Comparison of ENCODE assay signal across 18 cellular contexts in genomic region chr7:641269-641671, GRCh38.
A peak's percentile ranks its signal among the peaks of the same experiment; 100 is the strongest.
DNase-seq lines count a peak whose midpoint lies in the region; ATAC-seq, FAIRE-seq and TF ChIP-seq lines count a peak whose summit lies in the region.
"Had no signal": no experiment of that assay in that cellular context is flagged by ENCODE, and none has a peak within 500 bp of the region (broad histone marks: within the 10 kb centered on the region; RNA-seq: fewer than 3 reads in every experiment).

No MANE protein-coding gene starts in this region.

- TF ChIP-seq CTCF in WTC11 (IDR thresholded peaks at IDR 0.05) = no peak

- no peak overlapping the region for H2AFZ ChIP-seq in trophoblast cell (ENCODE audit: insufficient read depth, low read length, poor library complexity)

- no peak overlapping the region for H3K27ac ChIP-seq in trophoblast cell (ENCODE audit: low read depth, low read length)
- H3K27ac ChIP-seq: A549 had no signal

- no CpG with 5 or more reads among the region's 16 CpGs for WGBS in trophoblast cell (ENCODE audit: extremely low coverage, insufficient coverage, insufficient read length)

- no peak overlapping the region for H3K4ac ChIP-seq in trophoblast cell (ENCODE audit: low read depth, low read length)

- DNase-seq in NCI-H1436 (lab: John Stamatoyannopoulos, UW) (peak; percentile 9), NCI-H1436 treated with DMSO at 0.1 percent for 48 hours (lab: John Stamatoyannopoulos, UW) (no peak), NCI-H2171 treated with DMSO at 0.1 percent for 48 hours (lab: John Stamatoyannopoulos, UW) (peak; percentile 95), WTC11 (ENCODE audit: low spot score) (no peak), trophoblast cell (peak; percentile 16 to 64), NCI-H446 treated with DMSO at 0.1 percent for 48 hours (lab: John Stamatoyannopoulos, UW) (no peak), H54 (ENCODE audit: insufficient read length, low spot score) (no peak)
- DNase-seq: activated CD4-positive, alpha-beta T cell treated with anti-CD3 and anti-CD28 coated beads, Interleukin-2, amount 50 U/mL, for 48 hours; CD8-positive, alpha-beta T cell; effector CD4-positive, alpha-beta T cell; foreskin melanocyte; IMR-90; NCI-H1694; stimulated activated CD4-positive, alpha-beta T cell treated with anti-CD3 and anti-CD28 coated beads, Interleukin-12 subunit alpha, Interleukin-12 subunit beta, amount 100 ng/mL, for 4 hours had no signal

- POLR2A ChIA-PET in WTC11 (lab: Charles Lee) = interaction anchor here (0.9 kb wide), 1 partner anchor 25 kb away, joined by 4 read pairs; no protein-coding TSS in a partner anchor

- H2BK5ac ChIP-seq in trophoblast cell (ENCODE audit: low read depth, low read length, poor library complexity) = no peak overlapping the region

- H3K18ac ChIP-seq in trophoblast cell (ENCODE audit: low read length) = no peak overlapping the region

- no peak overlapping the region for H2AK5ac ChIP-seq in trophoblast cell (ENCODE audit: low read length)

- H3K36me3 Mint-ChIP-seq in WTC11 = peaks cover 4% of the 10 kb centered on the region

- no peak overlapping the region for H3K4me3 ChIP-seq in trophoblast cell (ENCODE audit: low read depth, low read length)
- H3K4me3 ChIP-seq: A549 had no signal

- no peaks in the 10 kb centered on the region for H3K4me1 ChIP-seq in trophoblast cell (ENCODE audit: control insufficient read depth in 1 of 2, insufficient read depth in 2 of 2, low read length in 2 of 2)

- no peak overlapping the region for H3K4me2 ChIP-seq in trophoblast cell (ENCODE audit: low read length)
- H3K4me2 ChIP-seq: A549 had no signal

- H3K14ac ChIP-seq in trophoblast cell (ENCODE audit: low read length) = no peak overlapping the region

- no peak for TF ChIP-seq POLR2A in H54 (IDR thresholded peaks at IDR 0.05; ENCODE audit: low read depth, low read length)

- CTCF ChIA-PET in WTC11 (lab: Charles Lee) = interaction anchor here (0.6 to 1.3 kb wide), 2 partner anchors 21 to 25 kb away, joined by 3 to 7 read pairs; no protein-coding TSS in a partner anchor

- no peak overlapping the region for H3K23ac ChIP-seq in trophoblast cell (ENCODE audit: low read length)

- H4K8ac ChIP-seq in trophoblast cell (ENCODE audit: low read depth, low read length) = no peak overlapping the region

- H4K12ac ChIP-seq in trophoblast cell (ENCODE audit: low read depth, low read length) = no peak overlapping the region

- H3K4me1 Mint-ChIP-seq in WTC11 = peaks cover 5% of the 10 kb centered on the region; the same call in 1 of the 2 replicates

- peaks cover 5% of the 10 kb centered on the region for H3K9me3 ChIP-seq in trophoblast cell (ENCODE audit: insufficient read depth, low read depth, low read length)

- no peak for FAIRE-seq in H54 (lab: Jason Lieb, UNC)
- FAIRE-seq: A549 had no signal

- no peaks in the 10 kb centered on the region for H3K9me3 Mint-ChIP-seq in WTC11

- H3K79me1 ChIP-seq in trophoblast cell (ENCODE audit: low read length) = no peaks in the 10 kb centered on the region

- H2BK12ac ChIP-seq in trophoblast cell (ENCODE audit: low read length) = no peak overlapping the region

- H3K36me3 ChIP-seq in trophoblast cell (ENCODE audit: control insufficient read depth in 1 of 2, insufficient read depth in 2 of 2, low read length in 2 of 2) = no peaks in the 10 kb centered on the region

- no peak overlapping the region for H3K27ac Mint-ChIP-seq in WTC11
- H3K27ac Mint-ChIP-seq: activated T-helper 2 cell treated with anti-CD3 and anti-CD28 coated beads, Interferon-gamma antibody, Interleukin-2, Interleukin-4, amounts not matched to agents 10 μg/mL and 5 μg/mL and 100 μg/mL, durations not matched to agents 14 hours and 24 hours and 36 hours; CD8-positive, alpha-beta T cell; T-helper 2 cell treated with Interferon-gamma antibody and Interleukin-4, amounts not matched to agents 5 μg/mL and 100 μg/mL, for 36 hours had no signal

- ATAC-seq in WTC11 (peak; percentile 32; the same call in 1 of the 2 replicates), GM19397 (IDR thresholded peaks at IDR 0.05; ENCODE audit: unreplicated experiment) (no peak)
- ATAC-seq: A549; CD8-positive, alpha-beta T cell had no signal

- no peaks in the 10 kb centered on the region for H3K27me3 Mint-ChIP-seq in WTC11 (ENCODE audit: low read depth)

- H4K91ac ChIP-seq in trophoblast cell (ENCODE audit: low read depth, low read length) = no peak overlapping the region

- H3K79me2 ChIP-seq in trophoblast cell (ENCODE audit: control insufficient read depth, insufficient read depth, low read length, poor library complexity) = no peaks in the 10 kb centered on the region

- H3K4me3 Mint-ChIP-seq in WTC11 = no peak overlapping the region
- H3K4me3 Mint-ChIP-seq: CD8-positive, alpha-beta T cell; T-helper 2 cell treated with Interferon-gamma antibody and Interleukin-4, amounts not matched to agents 5 μg/mL and 100 μg/mL, for 36 hours had no signal

- no peaks in the 10 kb centered on the region for H3K27me3 ChIP-seq in trophoblast cell (ENCODE audit: insufficient read depth, low read length)

- H3K9ac ChIP-seq in trophoblast cell (ENCODE audit: low read length) = no peak overlapping the region

- no peak overlapping the region for H2BK120ac ChIP-seq in trophoblast cell (ENCODE audit: insufficient read depth, low read length, poor library complexity)

TF ChIP-seq in WTC11, 78 proteins besides CTCF, POLR2A, EP300 and RAD21:
- no peak for TF ChIP-seq AR (CRISPR knock-in tag; IDR thresholded peaks at IDR 0.05)
- no peak for TF ChIP-seq TCF7 (CRISPR knock-in tag; IDR thresholded peaks at IDR 0.05; ENCODE audit: low read depth)
- no peak for TF ChIP-seq FOXP1 (CRISPR knock-in tag; IDR thresholded peaks at IDR 0.05; ENCODE audit: borderline replicate concordance)

Comparison
In these comparisons a context has a peak if more than half of its experiments do, and no peak if none do; other contexts are left out.
1. DNase-seq: peak in NCI-H1436 (single experiment), NCI-H2171 treated with DMSO at 0.1 percent for 48 hours (single experiment) and trophoblast cell (2 of 2); none in NCI-H1436 treated with DMSO at 0.1 percent for 48 hours (single experiment), WTC11 (single experiment), NCI-H446 treated with DMSO at 0.1 percent for 48 hours (single experiment) and H54 (single experiment).